ENCODE assay signal across 13 cellular contexts in genomic region chr18:58230438-58231179, GRCh38.
DNase-seq lines count a peak whose midpoint lies in the region; ATAC-seq and TF ChIP-seq lines count a peak whose summit lies in the region.
"Had no signal": no experiment of that assay in that cellular context is flagged by ENCODE, and none has a peak within 500 bp of the region (broad histone marks: within the 10 kb centered on the region; RNA-seq: fewer than 3 reads in every experiment).

No MANE protein-coding gene starts in this region.

- H4K5ac ChIP-seq in H9 (ENCODE audit: insufficient read length, low read depth, low read length): no peak overlapping the region

- H3K4me1 ChIP-seq in ACC112 (ENCODE audit: control insufficient read depth, insufficient read depth, low read length, unreplicated experiment) (peaks cover 23% of the 10 kb centered on the region), H9 (ENCODE audit: insufficient read depth, low read length) (peaks cover 13% of the 10 kb centered on the region; the same call in 1 of the 2 replicates), OCI-LY7 (ENCODE audit: insufficient read depth, low read length, poor library complexity, severe bottlenecking) (no peaks in the 10 kb centered on the region)

- no peaks in the 10 kb centered on the region for H3K36me3 ChIP-seq in ACC112 (ENCODE audit: insufficient read depth, low read length)
- no peaks in the 10 kb centered on the region for H3K36me3 ChIP-seq in OCI-LY7 (ENCODE audit: insufficient read depth, low read length)
- H3K36me3 ChIP-seq: left ventricle myocardium inferior had no signal

- H3K27ac Mint-ChIP-seq in H9: peak overlapping the region in 2 of 3 experiments; percentile 40 to 89; a peak in 3 of 7 replicates
- peak overlapping the region; percentile 75 for H3K27ac Mint-ChIP-seq in activated B cell treated with CpG ODN at 0.5 μM for 24 hours
- H3K27ac Mint-ChIP-seq in natural killer cell treated with Interleukin-12 subunit alpha and Interleukin-12 subunit beta and Interleukin-15 and Interleukin-18, amount 100 ng/mL, for 72 hours: no peak overlapping the region
- H3K27ac Mint-ChIP-seq: activated CD4-positive, alpha-beta T cell treated with anti-CD3 and anti-CD28 coated beads, Interleukin-2, amount 10 ng/mL, durations not matched to agents 7 days and 5 days; activated naive CD8-positive, alpha-beta T cell treated with anti-CD3 and anti-CD28 coated beads, Interleukin-2, amount 10 ng/mL, durations not matched to agents 7 days and 5 days had no signal

- no peak overlapping the region for H4K91ac ChIP-seq in H9 (ENCODE audit: insufficient read length, low read depth, low read length)

- no peak overlapping the region for H2BK15ac ChIP-seq in H9 (ENCODE audit: low read depth, low read length)

- no peak overlapping the region for H3K18ac ChIP-seq in H9 (ENCODE audit: insufficient read length, low read depth, low read length)

- WGBS in H9 (ENCODE audit: extremely low coverage, insufficient read length, low lambda C conversion rate): no CpG with 5 or more reads among the region's 8 CpGs

- no peaks in the 10 kb centered on the region for H3K27me3 ChIP-seq in ACC112 (ENCODE audit: insufficient read depth, low read length)
- H3K27me3 ChIP-seq in H9 (ENCODE audit: insufficient read depth, low read length): no peaks in the 10 kb centered on the region

- H4K20me1 ChIP-seq in H9 (ENCODE audit: control insufficient read depth, insufficient read depth, insufficient read length) (no peaks in the 10 kb centered on the region), OCI-LY7 (ENCODE audit: insufficient read depth, low read length) (no peaks in the 10 kb centered on the region)

- H3K79me1 ChIP-seq in H9 (ENCODE audit: insufficient read depth, low read depth, low read length, poor library complexity, severe bottlenecking): peaks cover 3% of the 10 kb centered on the region

- H2BK5ac ChIP-seq in H9 (ENCODE audit: insufficient read length, low read length): no peak overlapping the region

- no peak overlapping the region for H3K14ac ChIP-seq in H9 (ENCODE audit: insufficient read depth, low read length)

- H3K9ac ChIP-seq in H9 (ENCODE audit: extremely low read depth, insufficient read length, low read length): no peak overlapping the region

- H3K4me2 ChIP-seq in H9 (ENCODE audit: insufficient read depth, insufficient read length, low read length): no peak overlapping the region
- no peak overlapping the region for H3K4me2 ChIP-seq in OCI-LY7 (ENCODE audit: low read length)

- no peak overlapping the region for H3T11ph ChIP-seq in H9 (ENCODE audit: low read length)

- H3K23me2 ChIP-seq in H9 (ENCODE audit: insufficient read length, low read depth, low read length, poor library complexity, severe bottlenecking): no peaks in the 10 kb centered on the region

- no peak overlapping the region for H3K4me3 Mint-ChIP-seq in H9
- H3K4me3 Mint-ChIP-seq in activated B cell treated with CpG ODN at 0.5 μM for 24 hours: peak overlapping the region; percentile 28
- H3K4me3 Mint-ChIP-seq in natural killer cell treated with Interleukin-12 subunit alpha and Interleukin-12 subunit beta and Interleukin-15 and Interleukin-18, amount 100 ng/mL, for 72 hours: no peak overlapping the region
- H3K4me3 Mint-ChIP-seq: activated CD4-positive, alpha-beta T cell treated with anti-CD3 and anti-CD28 coated beads, Interleukin-2, amount 10 ng/mL, durations not matched to agents 7 days and 5 days; activated naive CD8-positive, alpha-beta T cell treated with anti-CD3 and anti-CD28 coated beads, Interleukin-2, amount 10 ng/mL, durations not matched to agents 7 days and 5 days had no signal

- H3K9me2 ChIP-seq in OCI-LY7 (ENCODE audit: insufficient read depth, low read length): no peaks in the 10 kb centered on the region

- H3K9me3 Mint-ChIP-seq in H9 (peaks cover 0 to 2% of the 10 kb centered on the region in 2 experiments; a peak in 1 of 5 replicates), activated B cell treated with CpG ODN at 0.5 μM for 24 hours (peaks cover 2% of the 10 kb centered on the region)
- no peaks in the 10 kb centered on the region for H3K9me3 Mint-ChIP-seq in natural killer cell treated with Interleukin-12 subunit alpha and Interleukin-12 subunit beta and Interleukin-15 and Interleukin-18, amount 100 ng/mL, for 72 hours
- H3K9me3 Mint-ChIP-seq: activated CD4-positive, alpha-beta T cell treated with anti-CD3 and anti-CD28 coated beads, Interleukin-2, amount 10 ng/mL, durations not matched to agents 7 days and 5 days; activated naive CD8-positive, alpha-beta T cell treated with anti-CD3 and anti-CD28 coated beads, Interleukin-2, amount 10 ng/mL, durations not matched to agents 7 days and 5 days had no signal

- DNase-seq in H9 (no peak), activated B cell treated with CpG ODN at 0.5 μM for 24 hours (no peak), kidney tubule cell (ENCODE audit: low spot score) (peak; percentile 96), OCI-LY7 (ENCODE audit: low spot score) (no peak)
- DNase-seq in natural killer cell treated with Interleukin-12 subunit alpha and Interleukin-12 subunit beta and Interleukin-15 and Interleukin-18, amount 100 ng/mL, for 72 hours (ENCODE audit: low spot score): no peak
- DNase-seq: activated CD4-positive, alpha-beta T cell treated with anti-CD3 and anti-CD28 coated beads, Interleukin-2, amount 10 ng/mL, durations not matched to agents 7 days and 5 days; activated naive CD8-positive, alpha-beta T cell treated with anti-CD3 and anti-CD28 coated beads, Interleukin-2, amount 10 ng/mL, durations not matched to agents 7 days and 5 days; GOT3; left ventricle myocardium inferior; NCI-H1930 had no signal

- H2BK20ac ChIP-seq in H9 (ENCODE audit: low read depth, low read length, poor library complexity, severe bottlenecking): no peak overlapping the region

- intact Hi-C loops in activated B cell treated with CpG ODN at 0.5 μM for 24 hours (cut with micrococcal nuclease): loop anchor here (5.0 kb wide), 1 partner anchor 33 kb away; no protein-coding TSS in a partner anchor
- intact Hi-C loops in OCI-LY7 (cut with micrococcal nuclease; ENCODE audit: unreplicated experiment): no loop called here

- H2AK5ac ChIP-seq in H9 (ENCODE audit: insufficient read length, low read length): no peak overlapping the region

- ATAC-seq in activated B cell treated with CpG ODN at 0.5 μM for 24 hours (ENCODE audit: low read depth) (peak; percentile 40), GM18858 (IDR thresholded peaks at IDR 0.05; ENCODE audit: unreplicated experiment) (no peak), GM21737 (IDR thresholded peaks at IDR 0.05; ENCODE audit: unreplicated experiment) (no peak)
- ATAC-seq in natural killer cell treated with Interleukin-12 subunit alpha and Interleukin-12 subunit beta and Interleukin-15 and Interleukin-18, amount 100 ng/mL, for 72 hours: no peak

- H3K4me1 Mint-ChIP-seq in H9 (peaks cover 56 to 66% of the 10 kb centered on the region in 2 experiments), activated B cell treated with CpG ODN at 0.5 μM for 24 hours (peaks cover 38% of the 10 kb centered on the region)
- no peaks in the 10 kb centered on the region for H3K4me1 Mint-ChIP-seq in natural killer cell treated with Interleukin-12 subunit alpha and Interleukin-12 subunit beta and Interleukin-15 and Interleukin-18, amount 100 ng/mL, for 72 hours (ENCODE audit: low read depth in 2 of 2)
- H3K4me1 Mint-ChIP-seq: activated CD4-positive, alpha-beta T cell treated with anti-CD3 and anti-CD28 coated beads, Interleukin-2, amount 10 ng/mL, durations not matched to agents 7 days and 5 days; activated naive CD8-positive, alpha-beta T cell treated with anti-CD3 and anti-CD28 coated beads, Interleukin-2, amount 10 ng/mL, durations not matched to agents 7 days and 5 days had no signal

- H2AFZ ChIP-seq in ACC112 (ENCODE audit: low read length, unreplicated experiment) (no peak overlapping the region), H9 (ENCODE audit: low read length) (no peak overlapping the region), OCI-LY7 (ENCODE audit: low read length) (no peak overlapping the region)

- H3K27me3 Mint-ChIP-seq in H9 (ENCODE audit: low read depth) (no peaks in the 10 kb centered on the region), activated B cell treated with CpG ODN at 0.5 μM for 24 hours (no peaks in the 10 kb centered on the region)
- H3K27me3 Mint-ChIP-seq in natural killer cell treated with Interleukin-12 subunit alpha and Interleukin-12 subunit beta and Interleukin-15 and Interleukin-18, amount 100 ng/mL, for 72 hours: no peaks in the 10 kb centered on the region
- H3K27me3 Mint-ChIP-seq: activated CD4-positive, alpha-beta T cell treated with anti-CD3 and anti-CD28 coated beads, Interleukin-2, amount 10 ng/mL, durations not matched to agents 7 days and 5 days; activated naive CD8-positive, alpha-beta T cell treated with anti-CD3 and anti-CD28 coated beads, Interleukin-2, amount 10 ng/mL, durations not matched to agents 7 days and 5 days had no signal

- H2BK12ac ChIP-seq in H9 (ENCODE audit: insufficient read length, low read depth, low read length): no peak overlapping the region

- H3K9me3 ChIP-seq in H9 (ENCODE audit: control insufficient read depth, low read depth, low read length) (no peaks in the 10 kb centered on the region), OCI-LY7 (ENCODE audit: low read length) (no peaks in the 10 kb centered on the region)
- H3K9me3 ChIP-seq: left ventricle myocardium inferior had no signal

- H3K4me3 ChIP-seq in ACC112 (ENCODE audit: low read depth, low read length) (no peak overlapping the region), OCI-LY7 (ENCODE audit: low read depth, low read length, poor library complexity, severe bottlenecking) (no peak overlapping the region)
- H3K4me3 ChIP-seq: left ventricle myocardium inferior had no signal

- H3K56ac ChIP-seq in H9 (ENCODE audit: insufficient read length, low read depth, low read length): no peak overlapping the region

- POLR2A ChIA-PET in activated B cell treated with CpG ODN at 0.5 μM for 24 hours (lab: Charles Lee): interaction anchor here (0.6 to 1.2 kb wide), 5 partner anchors 9 to 216 kb away, joined by 3 to 13 read pairs (median 8); no protein-coding TSS in a partner anchor
- POLR2A ChIA-PET in OCI-LY7 (lab: Charles Lee): interaction anchor here (0.7 kb wide), 1 partner anchor 799 kb away, joined by 5 read pairs; no protein-coding TSS in a partner anchor

- H3K79me2 ChIP-seq in ACC112 (ENCODE audit: control insufficient read depth, insufficient read depth, low read length, unreplicated experiment): peaks cover 5% of the 10 kb centered on the region
- peaks cover 19% of the 10 kb centered on the region; the same call in 1 of the 2 replicates for H3K79me2 ChIP-seq in H9 (ENCODE audit: insufficient read depth, low read length)
- H3K79me2 ChIP-seq in OCI-LY7 (ENCODE audit: insufficient read depth, low read depth, low read length): no peaks in the 10 kb centered on the region

- no peak overlapping the region for H4K8ac ChIP-seq in H9 (replicated peaks; ENCODE audit: insufficient read length, low read depth, low read length)

- peaks cover 2 to 7% (median 3%) of the 10 kb centered on the region in 3 experiments; a peak in 2 of 7 replicates for H3K36me3 Mint-ChIP-seq in H9 (ENCODE audit: insufficient read depth in 1 of 3, low read depth in 3 of 3)
- H3K36me3 Mint-ChIP-seq in activated B cell treated with CpG ODN at 0.5 μM for 24 hours (ENCODE audit: low read depth): peaks cover 2% of the 10 kb centered on the region
- no peaks in the 10 kb centered on the region for H3K36me3 Mint-ChIP-seq in natural killer cell treated with Interleukin-12 subunit alpha and Interleukin-12 subunit beta and Interleukin-15 and Interleukin-18, amount 100 ng/mL, for 72 hours
- H3K36me3 Mint-ChIP-seq: activated naive CD8-positive, alpha-beta T cell treated with anti-CD3 and anti-CD28 coated beads, Interleukin-2, amount 10 ng/mL, durations not matched to agents 7 days and 5 days had no signal

- CTCF ChIA-PET in activated B cell treated with CpG ODN at 0.5 μM for 24 hours (lab: Charles Lee) (no interaction called here), OCI-LY7 (lab: Charles Lee; ENCODE audit: unreplicated experiment) (no interaction called here)

- no peak overlapping the region for H3K4ac ChIP-seq in H9 (ENCODE audit: low read depth, low read length)

- no TSS peak for BruUV-seq in OCI-LY7 (replicated peaks; lab: Mats Ljungman, UMichigan)

- H2BK120ac ChIP-seq in H9 (ENCODE audit: low read depth, low read length, poor library complexity, severe bottlenecking): no peak overlapping the region

- H3K27ac ChIP-seq in ACC112 (ENCODE audit: low read depth, low read length) (peak overlapping the region; percentile 6; the same call in 1 of the 2 replicates), H9 (ENCODE audit: insufficient read length, low read depth, low read length) (no peak overlapping the region), OCI-LY7 (ENCODE audit: low read depth, low read length, poor library complexity, severe bottlenecking) (no peak overlapping the region)
- H3K27ac ChIP-seq: left ventricle myocardium inferior had no signal

- no peak overlapping the region for H3K23ac ChIP-seq in H9 (ENCODE audit: insufficient read length, low read depth, low read length)

- TF ChIP-seq CTCF in H9 (conservative IDR thresholded peaks at IDR 0.05) (no peak), activated B cell treated with CpG ODN at 0.5 μM for 24 hours (IDR thresholded peaks at IDR 0.05) (no peak), OCI-LY7 (conservative IDR thresholded peaks at IDR 0.05; ENCODE audit: low read length) (no peak)

Comparison
In these comparisons a context has a peak if more than half of its experiments do, and no peak if none do; other contexts are left out.
1. H3K27ac Mint-ChIP-seq: peak in H9 (2 of 3) and activated B cell treated with CpG ODN at 0.5 μM for 24 hours (single experiment); none in natural killer cell treated with Interleukin-12 subunit alpha and Interleukin-12 subunit beta and Interleukin-15 and Interleukin-18, amount 100 ng/mL, for 72 hours (0 of 2).